In the genomic region with DNA sequence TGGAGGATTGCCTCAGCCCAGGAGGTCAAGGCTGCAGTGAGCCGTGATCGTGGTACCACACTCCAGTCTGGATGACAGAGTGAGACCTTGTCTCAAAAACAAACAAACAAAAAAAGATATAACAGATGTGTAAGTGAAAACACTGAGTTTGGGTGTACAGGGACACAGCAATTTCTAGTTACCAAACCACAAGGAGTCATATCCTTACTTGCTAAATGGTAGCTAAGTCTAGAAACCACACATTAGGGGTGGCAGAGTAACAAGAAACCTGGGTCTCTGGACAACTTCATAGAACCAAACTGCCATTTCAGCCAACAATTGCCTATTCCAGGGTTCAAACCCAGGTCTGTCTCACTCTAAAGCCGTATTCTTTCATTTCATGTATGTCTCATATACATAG, we compare ENCODE assay signal across 36 cellular contexts. TPM values are rescaled to one million over a fixed set of nuclear protein-coding genes. Genes with fewer than 3 reads are reported as not detected.
"Had no signal": no experiment of that assay in that cellular context is flagged by ENCODE, and none has a peak within 500 bp of the region (broad histone marks: within the 10 kb centered on the region; RNA-seq: fewer than 3 reads in every experiment).

No MANE protein-coding gene starts in this region.

- H3K4me2 ChIP-seq: hepatocyte had no signal

- H3K9me3 ChIP-seq: esophagus squamous epithelium, gastroesophageal sphincter, heart right ventricle had no signal

- H3K27me3 Mint-ChIP-seq: activated CD4-positive, alpha-beta memory T cell treated with anti-CD3 and anti-CD28 coated beads for 36 hours; activated CD4-positive, alpha-beta T cell treated with anti-CD3 and anti-CD28 coated beads for 36 hours; activated naive CD8-positive, alpha-beta T cell; central memory CD8-positive, alpha-beta T cell had no signal

- H3K4me1 Mint-ChIP-seq: activated CD4-positive, alpha-beta T cell treated with anti-CD3 and anti-CD28 coated beads for 36 hours; activated CD4-positive, alpha-beta T cell treated with anti-CD3 and anti-CD28 coated beads, Interleukin-2, amount 10 ng/mL, durations not matched to agents 24 days and 14 days; central memory CD8-positive, alpha-beta T cell had no signal

- H3K9me3 Mint-ChIP-seq: activated CD4-positive, alpha-beta memory T cell treated with anti-CD3 and anti-CD28 coated beads for 36 hours; activated CD4-positive, alpha-beta T cell treated with anti-CD3 and anti-CD28 coated beads, Interleukin-2, amount 10 ng/mL, durations not matched to agents 24 days and 14 days; activated T-cell treated with anti-CD3 and anti-CD28 coated beads, Interleukin-2, amount 50 U/mL, for 4 hours; central memory CD8-positive, alpha-beta T cell had no signal

- H3K4me3 Mint-ChIP-seq: activated CD4-positive, alpha-beta memory T cell treated with anti-CD3 and anti-CD28 coated beads for 36 hours; activated CD4-positive, alpha-beta T cell treated with anti-CD3 and anti-CD28 coated beads for 36 hours; activated CD4-positive, alpha-beta T cell treated with anti-CD3 and anti-CD28 coated beads, Interleukin-2, amount 10 ng/mL, durations not matched to agents 24 days and 14 days; activated CD8-positive, alpha-beta T cell treated with anti-CD3 and anti-CD28 coated beads, Interleukin-2, amount 10 ng/mL, durations not matched to agents 7 days and 5 days; activated naive CD8-positive, alpha-beta T cell; activated T-cell treated with anti-CD3 and anti-CD28 coated beads, Interleukin-2, amount 50 U/mL, for 4 hours; central memory CD8-positive, alpha-beta T cell had no signal

- H2AFZ ChIP-seq: hepatocyte had no signal

- DNase-seq: activated CD4-positive, alpha-beta memory T cell treated with anti-CD3 and anti-CD28 coated beads for 36 hours; activated CD4-positive, alpha-beta T cell treated with anti-CD3 and anti-CD28 coated beads for 36 hours; activated CD4-positive, alpha-beta T cell treated with anti-CD3 and anti-CD28 coated beads, Interleukin-2, amount 10 ng/mL, durations not matched to agents 24 days and 14 days; activated CD4-positive, CD25-positive, alpha-beta regulatory T cell; activated CD4-positive, CD25-positive, alpha-beta regulatory T cell treated with anti-CD3 and anti-CD28 coated beads, Interleukin-2, amount 50 U/mL, for 72 hours; activated CD8-positive, alpha-beta T cell treated with anti-CD3 and anti-CD28 coated beads, Interleukin-2, amount 10 ng/mL, durations not matched to agents 7 days and 5 days; activated gamma-delta T cell; activated naive CD4-positive, alpha-beta T cell treated with anti-CD3 and anti-CD28 coated beads, Interleukin-2, amount 50 U/mL, for 16 hours; activated naive CD4-positive, alpha-beta T cell treated with Interleukin-2 at 50 U/mL for 16 hours; activated T-cell treated with anti-CD3 and anti-CD28 coated beads, Interleukin-2, amount 50 U/mL, for 4 hours; amniotic stem cell; anterior cingulate cortex; brain microvascular endothelial cell; effector CD8-positive, alpha-beta T cell; esophagus squamous epithelium; foreskin melanocyte; heart right ventricle had no signal

- ATAC-seq: activated CD4-positive, alpha-beta T cell treated with anti-CD3 and anti-CD28 coated beads for 36 hours; activated CD8-positive, alpha-beta T cell treated with anti-CD3 and anti-CD28 coated beads, Interleukin-2, amount 10 ng/mL, durations not matched to agents 7 days and 5 days; activated T-cell treated with anti-CD3 and anti-CD28 coated beads, Interleukin-2, amount 50 U/mL, for 4 hours; gastroesophageal sphincter; heart right ventricle had no signal

- H3K27ac Mint-ChIP-seq: activated CD4-positive, alpha-beta memory T cell treated with anti-CD3 and anti-CD28 coated beads for 36 hours; activated CD4-positive, alpha-beta T cell treated with anti-CD3 and anti-CD28 coated beads for 36 hours; activated CD4-positive, alpha-beta T cell treated with anti-CD3 and anti-CD28 coated beads, Interleukin-2, amount 10 ng/mL, durations not matched to agents 24 days and 14 days; activated CD8-positive, alpha-beta T cell treated with anti-CD3 and anti-CD28 coated beads, Interleukin-2, amount 10 ng/mL, durations not matched to agents 7 days and 5 days; activated naive CD8-positive, alpha-beta T cell had no signal

- H3K79me2 ChIP-seq: hepatocyte had no signal

- H3K4me3 ChIP-seq: esophagus squamous epithelium, gastroesophageal sphincter, heart right ventricle, hepatocyte had no signal

- H3K36me3 ChIP-seq: brain microvascular endothelial cell, esophagus squamous epithelium, gastroesophageal sphincter, heart right ventricle had no signal

- FAIRE-seq: astrocyte, bronchial epithelial cell, colon, endometrium, endothelial cell of umbilical vein had no signal

- H3K27me3 ChIP-seq: brain microvascular endothelial cell had no signal

- H3K36me3 Mint-ChIP-seq: activated CD4-positive, alpha-beta memory T cell treated with anti-CD3 and anti-CD28 coated beads for 36 hours had no signal

- H3K4me1 ChIP-seq: esophagus squamous epithelium, gastroesophageal sphincter, heart right ventricle had no signal

- H3K27ac ChIP-seq: brain microvascular endothelial cell, epithelial cell of prostate, esophagus squamous epithelium, gastroesophageal sphincter, heart right ventricle, hepatocyte had no signal

RNA-seq across cellular contexts. Expression of a gene that starts 20.8 kb away (rescaled TPM):
- total RNA-seq: activated CD8-positive, alpha-beta memory T cell treated with anti-CD3 and anti-CD28 coated beads for 36 hours; activated T-cell treated with anti-CD3 and anti-CD28 coated beads, Interleukin-2, amount 50 U/mL, for 4 hours; astrocyte; bronchial epithelial cell; cardiac septum; chondrocyte; dermis microvascular lymphatic vessel endothelial cell; endothelial cell of umbilical vein; fibroblast of lung; gastroesophageal sphincter; glomerular endothelial cell; heart right ventricle; hepatocyte; T-helper 1 cell treated with Interleukin-12 subunit alpha and Interleukin-12 subunit beta and Interleukin-4 antibody, amounts not matched to agents 30 ng/mL and 1 ng/mL, for 36 hours had no signal
- polyA plus RNA-seq: adipose tissue, esophagus, fibroblast of lung, heart right ventricle, hepatocyte had no signal
